ENCODE assay signal across 17 cellular contexts in genomic region chr1:44033041-44033575, GRCh38. TPM values are rescaled to one million over a fixed set of nuclear protein-coding genes. Genes with fewer than 3 reads are reported as not detected.
DNase-seq lines count a peak whose midpoint lies in the region; ATAC-seq and TF ChIP-seq lines count a peak whose summit lies in the region.
"Had no signal": no experiment of that assay in that cellular context is flagged by ENCODE, and none has a peak within 500 bp of the region (broad histone marks: within the 10 kb centered on the region; RNA-seq: fewer than 3 reads in every experiment).

No MANE protein-coding gene starts in this region.

- CTCF ChIA-PET in CD8-positive, alpha-beta T cell (lab: Charles Lee), result interaction anchor here (1.7 to 18.6 kb wide), 3 partner anchors 14 to 268 kb away, joined by 6 to 337 read pairs (median 31); no protein-coding TSS in a partner anchor

- H3K27ac Mint-ChIP-seq in CD8-positive, alpha-beta T cell, result peak overlapping the region; percentile 23
- H3K27ac Mint-ChIP-seq in T-helper 17 cell, result peak overlapping the region; percentile 75
- H3K27ac Mint-ChIP-seq: endodermal cell; stimulated activated naive CD8-positive, alpha-beta T cell treated with anti-CD3 and anti-CD28 coated beads, Interleukin-15, amount 100 ng/mL, for 72 hours; T-helper 2 cell treated with Interferon-gamma antibody and Interleukin-4, amounts not matched to agents 5 μg/mL and 100 μg/mL, for 36 hours had no signal

- TF ChIP-seq POLR2A in stomach (IDR thresholded peaks at IDR 0.05), result no peak
- no peak for TF ChIP-seq POLR2A in GM18505 (IDR thresholded peaks at IDR 0.05; ENCODE audit: borderline replicate concordance, extremely low read depth, insufficient read depth, insufficient read length)

- POLR2A ChIA-PET in CD8-positive, alpha-beta T cell (lab: Charles Lee), result no interaction called here

- H3K9me3 ChIP-seq in CD8-positive, alpha-beta T cell (ENCODE audit: low read length), result no peaks in the 10 kb centered on the region
- H3K9me3 ChIP-seq in T-helper 17 cell (ENCODE audit: control insufficient read depth, low read length, poor library complexity, severe bottlenecking) (no peaks in the 10 kb centered on the region), iPS-15b (ENCODE audit: control insufficient read depth, insufficient read depth, low read length) (no peaks in the 10 kb centered on the region), stomach (no peaks in the 10 kb centered on the region)

- no peak overlapping the region for H3K27ac ChIP-seq in CD8-positive, alpha-beta T cell (ENCODE audit: low read depth, low read length)
- H3K27ac ChIP-seq in stomach, result peak overlapping the region in 3 of 5 donors; percentile 89 to 92 (median 90)

- peaks cover 20% of the 10 kb centered on the region for H3K4me1 Mint-ChIP-seq in CD8-positive, alpha-beta T cell (ENCODE audit: low read depth)
- H3K4me1 Mint-ChIP-seq in T-helper 17 cell, result peaks cover 36% of the 10 kb centered on the region

- no peak for DNase-seq in CD8-positive, alpha-beta T cell
- DNase-seq in T-helper 17 cell, result no peak
- DNase-seq in stomach, result no peak
- no peak for DNase-seq in sciatic nerve (ENCODE audit: low spot score)
- no peak for DNase-seq in GM03348 (ENCODE audit: low spot score)
- DNase-seq: activated CD4-positive, CD25-positive, alpha-beta regulatory T cell; AML-193; endodermal cell; midbrain; NCI-H1105 treated with DMSO at 0.1 percent for 48 hours; NCI-H524; SHP77 treated with DMSO at 0.1 percent for 48 hours; stimulated activated CD4-positive, alpha-beta T cell treated with anti-CD3 and anti-CD28 coated beads, Interleukin-2, amount 100 ng/mL, for 24 hours; stimulated activated naive CD8-positive, alpha-beta T cell treated with anti-CD3 and anti-CD28 coated beads, Interleukin-15, amount 100 ng/mL, for 72 hours had no signal

- no peaks in the 10 kb centered on the region for H3K9me3 Mint-ChIP-seq in CD8-positive, alpha-beta T cell
- H3K9me3 Mint-ChIP-seq: endodermal cell; stimulated activated naive CD8-positive, alpha-beta T cell treated with anti-CD3 and anti-CD28 coated beads, Interleukin-15, amount 100 ng/mL, for 72 hours; T-helper 2 cell treated with Interferon-gamma antibody and Interleukin-4, amounts not matched to agents 5 μg/mL and 100 μg/mL, for 36 hours had no signal

- no peak for TF ChIP-seq EP300 in stomach (IDR thresholded peaks at IDR 0.05)

- no peaks in the 10 kb centered on the region for H3K27me3 ChIP-seq in CD8-positive, alpha-beta T cell (ENCODE audit: insufficient read depth, low read length)
- H3K27me3 ChIP-seq in iPS-15b (ENCODE audit: control insufficient read depth, insufficient read depth, low read length), result no peaks in the 10 kb centered on the region
- no peaks in the 10 kb centered on the region for H3K27me3 ChIP-seq in stomach

- H3K27me3 Mint-ChIP-seq in CD8-positive, alpha-beta T cell (ENCODE audit: low read depth), result no peaks in the 10 kb centered on the region
- H3K27me3 Mint-ChIP-seq in T-helper 17 cell, result no peaks in the 10 kb centered on the region
- H3K27me3 Mint-ChIP-seq: stimulated activated naive CD8-positive, alpha-beta T cell treated with anti-CD3 and anti-CD28 coated beads, Interleukin-15, amount 100 ng/mL, for 72 hours had no signal

- no peak for ATAC-seq in CD8-positive, alpha-beta T cell
- no peak for ATAC-seq in T-helper 17 cell
- no peak for ATAC-seq in GM18505 (IDR thresholded peaks at IDR 0.05; ENCODE audit: unreplicated experiment)
- ATAC-seq in sciatic nerve, result no peak
- ATAC-seq: stimulated activated naive CD8-positive, alpha-beta T cell treated with anti-CD3 and anti-CD28 coated beads, Interleukin-15, amount 100 ng/mL, for 72 hours had no signal

- intact Hi-C loops in CD8-positive, alpha-beta T cell (cut with DNase I, micrococcal nuclease), result loop anchor here (10.0 kb wide), 2 partner anchors 322 to 858 kb away; partner anchors contain the start of genes CFAP57 (in 1 of the 2), EBNA1BP2 (in 1 of the 2) and ERI3 (in 1 of the 2)
- intact Hi-C loops in stomach (cut with DNase I; ENCODE audit: low total_unique reads), result no loop called here
- intact Hi-C loops in sciatic nerve (cut with DNase I), result loop anchor here (5.0 kb wide), 1 partner anchor 271 kb away; no protein-coding TSS in a partner anchor

- peak overlapping the region; percentile 11 for H3K4me3 Mint-ChIP-seq in CD8-positive, alpha-beta T cell
- H3K4me3 Mint-ChIP-seq in T-helper 17 cell, result no peak overlapping the region
- H3K4me3 Mint-ChIP-seq: stimulated activated naive CD8-positive, alpha-beta T cell treated with anti-CD3 and anti-CD28 coated beads, Interleukin-15, amount 100 ng/mL, for 72 hours; T-helper 2 cell treated with Interferon-gamma antibody and Interleukin-4, amounts not matched to agents 5 μg/mL and 100 μg/mL, for 36 hours had no signal

- H3K9ac ChIP-seq in iPS-15b (ENCODE audit: low read depth, low read length), result peak overlapping the region; percentile 16

- WGBS in stomach, 5 donors, result 78 to 92% (median 85%) methylated on average over 8 of the region's 8 CpGs

- no peaks in the 10 kb centered on the region for H3K36me3 ChIP-seq in CD8-positive, alpha-beta T cell (ENCODE audit: insufficient read depth, low read length)
- no peaks in the 10 kb centered on the region for H3K36me3 ChIP-seq in iPS-15b (ENCODE audit: control insufficient read depth, insufficient read depth, low read length)
- H3K36me3 ChIP-seq in stomach, result no peaks in the 10 kb centered on the region

- no peak for TF ChIP-seq CTCF in CD8-positive, alpha-beta T cell (IDR thresholded peaks at IDR 0.05)
- TF ChIP-seq CTCF in stomach (IDR thresholded peaks at IDR 0.05), result no peak

- H3K4me3 ChIP-seq in CD8-positive, alpha-beta T cell (ENCODE audit: low read depth, low read length), result no peak overlapping the region
- H3K4me3 ChIP-seq in iPS-15b (ENCODE audit: low read depth, low read length), result no peak overlapping the region
- H3K4me3 ChIP-seq in stomach, result no peak overlapping the region

- H3K36me3 Mint-ChIP-seq in CD8-positive, alpha-beta T cell, result no peaks in the 10 kb centered on the region
- H3K36me3 Mint-ChIP-seq in T-helper 17 cell (ENCODE audit: low read depth), result no peaks in the 10 kb centered on the region

- H3K4me1 ChIP-seq in CD8-positive, alpha-beta T cell (ENCODE audit: insufficient read depth, low read length), result peaks cover 12% of the 10 kb centered on the region
- H3K4me1 ChIP-seq in iPS-15b (ENCODE audit: control insufficient read depth, insufficient read depth, low read length), result peaks cover 13% of the 10 kb centered on the region
- peaks cover 29 to 72% (median 57%) of the 10 kb centered on the region in 4 donors for H3K4me1 ChIP-seq in stomach

RNA-seq across cellular contexts. Expression of gene SLC6A9, which starts 1.8 kb away (rescaled TPM):
- not detected for total RNA-seq in CD8-positive, alpha-beta T cell
- total RNA-seq in T-helper 17 cell (under 1 TPM in 1 of 2 donors, not detected in 1; 0.62 TPM), stomach (10 to 100 TPM in 1 of 5 donors, 1 to 10 TPM in 3, not detected in 1; 1.3 to 40.8 (median 1.9) TPM), sciatic nerve (6.5 TPM)
- polyA plus RNA-seq in stomach, result 1 to 10 TPM; 1.1 to 5.7 (median 4.3) TPM

RNA-seq across cellular contexts. Expression of gene CCDC24, which starts 41.7 kb away (rescaled TPM):
- total RNA-seq in CD8-positive, alpha-beta T cell, result under 1 TPM; 0.33 to 0.71 TPM
- total RNA-seq in T-helper 17 cell (1 to 10 TPM; 1.4 to 1.5 TPM), stomach (10 to 100 TPM in 2 of 5 donors, 1 to 10 TPM in 3; 1.2 to 32.4 (median 6.7) TPM), sciatic nerve (5.4 TPM)
- 10 to 100 TPM in 2 of 3 donors, 1 to 10 TPM in 1; 5.3 to 16.7 (median 14.6) TPM for polyA plus RNA-seq in stomach

RNA-seq across cellular contexts. Expression of gene B4GALT2, which starts 54.1 kb away (rescaled TPM):
- under 1 TPM; 0.42 to 0.71 TPM for total RNA-seq in CD8-positive, alpha-beta T cell
- total RNA-seq in T-helper 17 cell (1 to 10 TPM; 2.8 to 3.4 TPM), stomach (10 to 100 TPM; 15.2 to 30.9 (median 23.8) TPM), sciatic nerve (26.5 TPM)
- polyA plus RNA-seq in stomach, result 10 to 100 TPM; 19.9 to 37.4 (median 21.3) TPM

RNA-seq across cellular contexts. Expression of gene ATP6V0B, which starts 58.3 kb away (rescaled TPM):
- total RNA-seq in CD8-positive, alpha-beta T cell, result 10 to 100 TPM; 52.0 to 56.3 TPM
- total RNA-seq in T-helper 17 cell (10 to 100 TPM; 72.1 to 80.5 TPM), stomach (100 to 1,000 TPM in 1 of 5 donors, 10 to 100 TPM in 4; 32.1 to 142 (median 85.2) TPM), sciatic nerve (79.4 TPM)
- 100 to 1,000 TPM in 2 of 3 donors, 10 to 100 TPM in 1; 94.7 to 188 (median 162) TPM for polyA plus RNA-seq in stomach
